In the genomic region with DNA sequence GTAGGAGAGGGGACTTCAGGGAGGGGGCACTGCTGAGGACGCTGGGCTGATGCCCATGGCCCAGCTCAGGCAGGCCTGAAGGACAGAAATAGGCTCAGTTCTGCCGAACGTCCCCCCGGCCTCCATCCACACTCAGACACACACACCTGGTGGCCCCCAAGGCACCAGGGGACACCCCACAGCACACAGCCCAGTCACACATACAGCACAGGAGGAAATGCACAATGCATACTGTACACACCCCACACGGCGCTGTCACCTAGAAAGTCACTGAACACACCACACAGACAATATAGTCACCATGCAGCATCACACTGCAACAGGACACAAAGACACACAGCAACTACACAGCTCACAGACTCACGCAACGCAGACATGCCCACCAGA, we compare ENCODE assay signal across 8 cellular contexts. TPM values are rescaled to one million over a fixed set of nuclear protein-coding genes. Genes with fewer than 3 reads are reported as not detected.
DNase-seq lines count a peak whose midpoint lies in the region; TF ChIP-seq lines count a peak whose summit lies in the region.

No MANE protein-coding gene starts in this region.

- DNase-seq in stimulated activated CD4-positive, alpha-beta T cell treated with anti-CD3 and anti-CD28 coated beads, Interleukin-15, amount 100 ng/mL, for 24 hours: peak; percentile 56
- no peak for DNase-seq in stimulated activated CD4-positive, alpha-beta T cell treated with anti-CD3 and anti-CD28 coated beads, Interleukin-12 subunit alpha, Interleukin-12 subunit beta, amount 100 ng/mL, for 4 hours
- DNase-seq in activated CD4-positive, alpha-beta memory T cell treated with anti-CD3 and anti-CD28 coated beads, Interleukin-2, amount 10 ng/mL, durations not matched to agents 7 days and 5 days: peak; percentile 58
- DNase-seq in immature natural killer cell (peak in 1 of 3 donors; percentile 18), NCI-H510A treated with DMSO at 0.1 percent for 48 hours (lab: John Stamatoyannopoulos, UW) (no peak), HEK293T (ENCODE audit: extremely low spot score) (no peak), NCI-H2081 (lab: John Stamatoyannopoulos, UW) (no peak)

- H3K36me3 ChIP-seq in urinary bladder (ENCODE audit: insufficient read depth): no peaks in the 10 kb centered on the region

- no peaks in the 10 kb centered on the region for H3K4me1 ChIP-seq in urinary bladder (ENCODE audit: insufficient read depth)

- no peaks in the 10 kb centered on the region for H3K9me3 Mint-ChIP-seq in activated CD4-positive, alpha-beta memory T cell treated with anti-CD3 and anti-CD28 coated beads, Interleukin-2, amount 10 ng/mL, durations not matched to agents 7 days and 5 days
- H3K9me3 Mint-ChIP-seq in immature natural killer cell: no peaks in the 10 kb centered on the region

- H3K27me3 Mint-ChIP-seq in activated CD4-positive, alpha-beta memory T cell treated with anti-CD3 and anti-CD28 coated beads, Interleukin-2, amount 10 ng/mL, durations not matched to agents 7 days and 5 days: no peaks in the 10 kb centered on the region
- peaks cover 5 to 12% (median 11%) of the 10 kb centered on the region in 3 donors for H3K27me3 Mint-ChIP-seq in immature natural killer cell (ENCODE audit: low read depth in 3 of 3)

- H3K4me3 Mint-ChIP-seq in activated CD4-positive, alpha-beta memory T cell treated with anti-CD3 and anti-CD28 coated beads, Interleukin-2, amount 10 ng/mL, durations not matched to agents 7 days and 5 days: peak overlapping the region; percentile 93
- H3K4me3 Mint-ChIP-seq in immature natural killer cell: peak overlapping the region; percentile 96 to 100 (median 96)

- POLR2A ChIA-PET in activated CD4-positive, alpha-beta memory T cell treated with anti-CD3 and anti-CD28 coated beads, Interleukin-2, amount 10 ng/mL, durations not matched to agents 7 days and 5 days (lab: Charles Lee): interaction anchor here (0.9 to 5.6 kb wide), 12 partner anchors 10 to 383 kb away, joined by 3 to 93 read pairs (median 4); a partner anchor contains a TSS
- POLR2A ChIA-PET in HEK293T (lab: Yijun Ruan, JAX): interaction anchor here (1.2 to 2.8 kb wide), 3 partner anchors 8 to 23 kb away, joined by 3 to 24 read pairs (median 3); a partner anchor contains a TSS

- peaks cover 50% of the 10 kb centered on the region for H3K4me1 Mint-ChIP-seq in activated CD4-positive, alpha-beta memory T cell treated with anti-CD3 and anti-CD28 coated beads, Interleukin-2, amount 10 ng/mL, durations not matched to agents 7 days and 5 days
- H3K4me1 Mint-ChIP-seq in immature natural killer cell: peaks cover 63 to 72% of the 10 kb centered on the region in 2 donors

- 76% methylated on average over 8 of the region's 8 CpGs for WGBS in urinary bladder

- peaks cover 31% of the 10 kb centered on the region for H3K36me3 Mint-ChIP-seq in activated CD4-positive, alpha-beta memory T cell treated with anti-CD3 and anti-CD28 coated beads, Interleukin-2, amount 10 ng/mL, durations not matched to agents 7 days and 5 days (ENCODE audit: low read depth)
- H3K36me3 Mint-ChIP-seq in immature natural killer cell: peaks cover 4 to 5% (median 5%) of the 10 kb centered on the region in 3 donors

- CTCF ChIA-PET in activated CD4-positive, alpha-beta memory T cell treated with anti-CD3 and anti-CD28 coated beads, Interleukin-2, amount 10 ng/mL, durations not matched to agents 7 days and 5 days (lab: Charles Lee): interaction anchor here (0.9 to 5.4 kb wide), 9 partner anchors 10 to 52 kb away, joined by 3 to 45 read pairs (median 5); a partner anchor contains a TSS
- CTCF ChIA-PET in HEK293T (lab: Yijun Ruan, JAX): interaction anchor here (1.2 kb wide), 2 partner anchors 9 to 15 kb away, joined by 3 to 5 read pairs; no protein-coding TSS in a partner anchor

- H3K4me3 ChIP-seq in urinary bladder (ENCODE audit: low read depth, low read length): peak overlapping the region; percentile 27

- peak overlapping the region; percentile 71 for H3K27ac ChIP-seq in urinary bladder (ENCODE audit: low read depth)

- H3K27ac Mint-ChIP-seq in activated CD4-positive, alpha-beta memory T cell treated with anti-CD3 and anti-CD28 coated beads, Interleukin-2, amount 10 ng/mL, durations not matched to agents 7 days and 5 days: peak overlapping the region; percentile 95
- peak overlapping the region; percentile 92 to 99 (median 95) for H3K27ac Mint-ChIP-seq in immature natural killer cell

TF ChIP-seq in HEK293T, 16 proteins besides CTCF, POLR2A, EP300 and RAD21:
- no peak for TF ChIP-seq FOXK2 (IDR thresholded peaks at IDR 0.05)
- no peak for TF ChIP-seq CTBP1 (IDR thresholded peaks at IDR 0.05; ENCODE audit: borderline replicate concordance)
- no peak for TF ChIP-seq ARNT (IDR thresholded peaks at IDR 0.05)
- TF ChIP-seq TARDBP (IDR thresholded peaks at IDR 0.05): no peak
- TF ChIP-seq FOXM1 (IDR thresholded peaks at IDR 0.05; ENCODE audit: borderline replicate concordance): no peak
- TF ChIP-seq ZNF384 (IDR thresholded peaks at IDR 0.05): no peak
- TF ChIP-seq L3MBTL2 (conservative IDR thresholded peaks at IDR 0.05): no peak

RNA-seq across cellular contexts. Expression of a gene that starts 0.6 kb away (rescaled TPM):
- 100 to 1,000 TPM; 124 to 136 TPM for total RNA-seq in activated CD4-positive, alpha-beta memory T cell treated with anti-CD3 and anti-CD28 coated beads, Interleukin-2, amount 10 ng/mL, durations not matched to agents 7 days and 5 days
- polyA plus RNA-seq in immature natural killer cell (100 to 1,000 TPM; 157 to 211 (median 158) TPM), urinary bladder (31.0 TPM)
- total RNA-seq in urinary bladder: 12.8 TPM

RNA-seq across cellular contexts. Expression of a gene that starts 20.4 kb away (rescaled TPM):
- total RNA-seq in activated CD4-positive, alpha-beta memory T cell treated with anti-CD3 and anti-CD28 coated beads, Interleukin-2, amount 10 ng/mL, durations not matched to agents 7 days and 5 days: 10 to 100 TPM; 33.7 to 35.7 TPM
- polyA plus RNA-seq in immature natural killer cell: 10 to 100 TPM; 56.0 to 99.3 (median 69.8) TPM
- total RNA-seq in urinary bladder: 12.8 TPM
- 58.4 TPM for polyA plus RNA-seq in urinary bladder

RNA-seq across cellular contexts. Expression of a gene that starts 24.4 kb away (rescaled TPM):
- 10 to 100 TPM; 10.5 to 11.1 TPM for total RNA-seq in activated CD4-positive, alpha-beta memory T cell treated with anti-CD3 and anti-CD28 coated beads, Interleukin-2, amount 10 ng/mL, durations not matched to agents 7 days and 5 days
- 1 to 10 TPM; 2.0 to 5.1 (median 3.6) TPM for polyA plus RNA-seq in immature natural killer cell
- total RNA-seq in urinary bladder: 10.1 TPM
- 83.3 TPM for polyA plus RNA-seq in urinary bladder

RNA-seq across cellular contexts. Expression of a gene that starts 32.2 kb away (rescaled TPM):
- not detected for total RNA-seq in activated CD4-positive, alpha-beta memory T cell treated with anti-CD3 and anti-CD28 coated beads, Interleukin-2, amount 10 ng/mL, durations not matched to agents 7 days and 5 days
- polyA plus RNA-seq in immature natural killer cell (not detected), urinary bladder (4.5 TPM)
- not detected for total RNA-seq in urinary bladder

RNA-seq across cellular contexts. Expression of a gene that starts 40.7 kb away (rescaled TPM):
- not detected for total RNA-seq in activated CD4-positive, alpha-beta memory T cell treated with anti-CD3 and anti-CD28 coated beads, Interleukin-2, amount 10 ng/mL, durations not matched to agents 7 days and 5 days
- polyA plus RNA-seq in immature natural killer cell: not detected
- total RNA-seq in urinary bladder: not detected
- polyA plus RNA-seq in urinary bladder: 0.06 TPM

Comparison
In these comparisons a context has a peak if more than half of its experiments do, and no peak if none do; other contexts are left out.
1. DNase-seq: peak in stimulated activated CD4-positive, alpha-beta T cell treated with anti-CD3 and anti-CD28 coated beads, Interleukin-15, amount 100 ng/mL, for 24 hours (single experiment) and activated CD4-positive, alpha-beta memory T cell treated with anti-CD3 and anti-CD28 coated beads, Interleukin-2, amount 10 ng/mL, durations not matched to agents 7 days and 5 days (single experiment); none in stimulated activated CD4-positive, alpha-beta T cell treated with anti-CD3 and anti-CD28 coated beads, Interleukin-12 subunit alpha, Interleukin-12 subunit beta, amount 100 ng/mL, for 4 hours (single experiment), NCI-H510A treated with DMSO at 0.1 percent for 48 hours (single experiment), HEK293T (single experiment) and NCI-H2081 (0 of 2).